ENCODE assay signal across 8 cellular contexts in genomic region chr2:10080536-10081304, GRCh38. TPM values are rescaled to one million over a fixed set of nuclear protein-coding genes. Genes with fewer than 3 reads are reported as not detected.
DNase-seq lines count a peak whose midpoint lies in the region; ATAC-seq and TF ChIP-seq lines count a peak whose summit lies in the region.

No MANE protein-coding gene starts in this region.

- H4K20me1 ChIP-seq in DND-41 (ENCODE audit: insufficient read depth, low read length) = no peaks in the 10 kb centered on the region
- H4K20me1 ChIP-seq in SU-DHL-6 (ENCODE audit: low read depth, low read length) = no peaks in the 10 kb centered on the region

- DNase-seq in DND-41 (peak; percentile 55), heart left ventricle (no peak), spleen (no peak)

- 8 to 13% (median 10%) methylated on average over 33 to 45 of the region's 45 CpGs for WGBS in heart left ventricle, 4 donors
- WGBS in spleen, 5 donors = 1 to 5% (median 2%) methylated on average over 31 to 45 of the region's 45 CpGs

- H2AFZ ChIP-seq in DND-41 (ENCODE audit: low read depth, low read length) (no peak overlapping the region), SU-DHL-6 (ENCODE audit: low read depth, low read length, severe bottlenecking) (no peak overlapping the region)

- H3K27ac ChIP-seq in DND-41 (ENCODE audit: low read length) (no peak overlapping the region), SU-DHL-6 (ENCODE audit: low read depth, low read length) (no peak overlapping the region), heart left ventricle (peak overlapping the region in 6 of 12 donors; percentile 46 to 92 (median 84)), spleen (peak overlapping the region in 4 of 8 donors; percentile 18 to 75 (median 51))

- H3K4me3 ChIP-seq in DND-41 (ENCODE audit: low read depth in 1 of 2, low read length in 2 of 2) (peak overlapping the region in 1 of 2 experiments; percentile 27; a peak in 1 of 4 replicates), SU-DHL-6 (ENCODE audit: insufficient read depth, low read length, poor library complexity, severe bottlenecking) (no peak overlapping the region), heart left ventricle (peak overlapping the region in 11 of 12 donors; percentile 24 to 75 (median 58)), spleen (peak overlapping the region in 7 of 8 donors; percentile 28 to 66 (median 40))

- TF ChIP-seq CTCF in DND-41 (IDR thresholded peaks at IDR 0.05; ENCODE audit: borderline replicate concordance, extremely low read depth, low read length, poor library complexity, severe bottlenecking) (no peak), SU-DHL-6 (IDR thresholded peaks at IDR 0.05; ENCODE audit: insufficient read depth, low read length, poor library complexity, severe bottlenecking) (no peak), heart left ventricle (IDR thresholded peaks at IDR 0.05) (no peak), spleen (IDR thresholded peaks at IDR 0.05 in 8 of 11, conservative IDR thresholded peaks at IDR 0.05 in 3 of 11) (no peak)

- H3K9ac ChIP-seq in DND-41 (ENCODE audit: low read depth, low read length) (no peak overlapping the region), SU-DHL-6 (ENCODE audit: low read length) (no peak overlapping the region)

- H3F3A ChIP-seq in SU-DHL-6 (ENCODE audit: insufficient read depth) = peaks cover 12% of the 10 kb centered on the region; the same call in 1 of the 2 replicates

- H3K4me1 ChIP-seq in DND-41 (ENCODE audit: insufficient read depth, low read length) (peaks cover 11% of the 10 kb centered on the region), heart left ventricle (peaks cover 0 to 29% (median 15%) of the 10 kb centered on the region in 12 donors), spleen (peaks cover 5 to 31% (median 21%) of the 10 kb centered on the region in 6 donors)

- intact Hi-C loops in heart left ventricle (cut with DNase I) = no loop called here
- intact Hi-C loops in spleen (cut with DNase I; ENCODE audit: low total_unique reads) = no loop called here

- H3K36me3 ChIP-seq in DND-41 (ENCODE audit: insufficient read depth, low read length) = no peaks in the 10 kb centered on the region
- H3K36me3 ChIP-seq in SU-DHL-6 (ENCODE audit: low read length) = no peaks in the 10 kb centered on the region
- H3K36me3 ChIP-seq in heart left ventricle = no peaks in the 10 kb centered on the region
- H3K36me3 ChIP-seq in spleen = no peaks in the 10 kb centered on the region

- ATAC-seq in DND-41 (ENCODE audit: insufficient read depth, low read depth) = peak; percentile 86
- ATAC-seq in GM21723 (IDR thresholded peaks at IDR 0.05; ENCODE audit: unreplicated experiment) = peak; percentile 11
- peak in 2 of 4 donors; percentile 11 to 14 for ATAC-seq in heart left ventricle
- no peak for ATAC-seq in HG03025 (IDR thresholded peaks at IDR 0.05; ENCODE audit: low FRiP score, unreplicated experiment)
- ATAC-seq in HG02870 (IDR thresholded peaks at IDR 0.05; ENCODE audit: unreplicated experiment) = no peak
- no peak for ATAC-seq in HG03457 (IDR thresholded peaks at IDR 0.05; ENCODE audit: unreplicated experiment)

- H3K79me2 ChIP-seq in DND-41 (ENCODE audit: insufficient read depth, low read length) (no peaks in the 10 kb centered on the region), SU-DHL-6 (ENCODE audit: insufficient read depth, low read length) (no peaks in the 10 kb centered on the region)

- H3K27me3 ChIP-seq in DND-41 (ENCODE audit: insufficient read depth, low read length, poor library complexity) (peaks cover 13% of the 10 kb centered on the region), SU-DHL-6 (ENCODE audit: low read length) (no peaks in the 10 kb centered on the region), heart left ventricle (peaks cover 0 to 83% (median 14%) of the 10 kb centered on the region in 9 donors), spleen (replicated peaks in 1 of 7) (peaks cover 4 to 100% (median 68%) of the 10 kb centered on the region in 7 donors)

- TF ChIP-seq POLR2A in heart left ventricle (IDR thresholded peaks at IDR 0.05) = no peak
- TF ChIP-seq POLR2A in spleen (IDR thresholded peaks at IDR 0.05) = no peak

- no peaks in the 10 kb centered on the region for H3K9me2 ChIP-seq in SU-DHL-6 (replicated peaks; ENCODE audit: insufficient read depth, low read length)

- H3K4me2 ChIP-seq in DND-41 (ENCODE audit: insufficient read depth, low read length) = peak overlapping the region; percentile 57
- H3K4me2 ChIP-seq in SU-DHL-6 (ENCODE audit: low read depth, low read length, poor library complexity, severe bottlenecking) = peak overlapping the region; percentile 45

- H3K9me3 ChIP-seq in DND-41 (ENCODE audit: insufficient read depth, low read length, severe bottlenecking) (no peaks in the 10 kb centered on the region), SU-DHL-6 (ENCODE audit: insufficient read depth, low read length) (no peaks in the 10 kb centered on the region), heart left ventricle (no peaks in the 10 kb centered on the region), spleen (no peaks in the 10 kb centered on the region)

RNA-seq across cellular contexts. Expression of gene CYS1, which starts 0.5 kb away (rescaled TPM):
- 1 to 10 TPM; 1.3 to 9.1 (median 2.6) TPM for total RNA-seq in heart left ventricle
- 1 to 10 TPM in 1 of 2 donors, under 1 TPM in 1; 0.42 to 1.3 TPM for polyA plus RNA-seq in heart left ventricle
- total RNA-seq in spleen = 1 to 10 TPM in 6 of 7 donors, under 1 TPM in 1; 0.97 to 2.9 (median 1.7) TPM
- under 1 TPM; 0.38 to 0.56 (median 0.43) TPM for polyA plus RNA-seq in spleen

RNA-seq across cellular contexts. Expression of gene KLF11, which starts 37.4 kb away (rescaled TPM):
- 10 to 100 TPM; 11.8 to 43.8 (median 21.4) TPM for total RNA-seq in heart left ventricle
- polyA plus RNA-seq in heart left ventricle = 1 to 10 TPM; 5.4 to 8.0 TPM
- total RNA-seq in spleen = 10 to 100 TPM; 18.3 to 46.1 (median 33.5) TPM
- polyA plus RNA-seq in spleen = 10 to 100 TPM in 1 of 3 donors, 1 to 10 TPM in 2; 5.4 to 13.3 (median 8.0) TPM

RNA-seq across cellular contexts. Expression of gene RRM2, which starts 41.8 kb away (rescaled TPM):
- total RNA-seq in heart left ventricle (10 to 100 TPM in 1 of 9 donors, 1 to 10 TPM in 4, under 1 TPM in 3, not detected in 1; 0.09 to 32.6 (median 1.3) TPM), spleen (10 to 100 TPM in 5 of 7 donors, 1 to 10 TPM in 2; 6.3 to 39.2 (median 14.3) TPM)
- polyA plus RNA-seq in heart left ventricle (under 1 TPM; 0.08 to 0.44 TPM), spleen (10 to 100 TPM in 2 of 3 donors, 1 to 10 TPM in 1; 2.3 to 15.6 (median 12.4) TPM)

Comparison
In these comparisons a context has a peak if more than half of its experiments do, and no peak if none do; other contexts are left out.
1. ATAC-seq: peak in DND-41 (single experiment) and GM21723 (single experiment); none in HG03025 (single experiment), HG02870 (single experiment) and HG03457 (single experiment).